Comparison of ENCODE assay signal across 22 cellular contexts in the genomic region with DNA sequence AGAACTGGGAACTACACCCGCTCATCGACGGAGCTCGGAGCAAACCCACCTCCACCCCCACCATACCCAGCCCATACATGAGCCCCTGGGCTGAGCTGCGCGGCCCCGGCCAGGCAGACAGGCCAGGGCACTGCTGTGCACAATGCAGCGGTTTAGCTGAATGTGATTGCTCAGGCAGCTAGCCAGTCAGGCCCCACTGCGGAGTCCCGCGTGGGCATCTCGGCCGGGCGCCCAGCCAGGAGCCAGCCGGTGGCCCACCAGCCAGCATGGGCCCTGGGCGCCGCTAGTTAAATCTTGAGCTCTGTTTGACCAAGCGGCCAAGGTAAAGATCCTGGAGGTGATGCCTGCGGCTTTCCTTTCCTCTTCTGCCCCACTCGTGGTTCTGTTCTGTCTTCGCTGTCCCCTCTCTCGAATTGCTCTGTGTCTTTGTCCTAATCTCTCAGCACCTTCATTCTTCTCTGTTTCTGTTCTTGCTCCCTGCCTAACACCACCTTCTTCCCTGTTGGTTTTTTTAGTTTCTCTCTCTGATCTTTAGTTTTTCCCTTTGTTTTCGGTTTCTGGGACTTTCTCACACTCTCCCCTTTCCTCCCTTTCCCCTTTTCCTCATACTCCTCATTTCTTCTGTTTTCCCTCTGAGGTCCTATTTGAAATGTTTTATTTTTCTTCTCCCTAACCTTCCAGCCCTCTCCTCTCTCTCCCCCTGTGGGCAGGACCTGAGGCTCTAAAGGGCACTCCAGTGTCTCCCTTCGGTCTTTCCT. TPM values are rescaled to one million over a fixed set of nuclear protein-coding genes. Genes with fewer than 3 reads are reported as not detected.
DNase-seq lines count a peak whose midpoint lies in the region; ATAC-seq, FAIRE-seq and TF ChIP-seq lines count a peak whose summit lies in the region.
"Had no signal": no experiment of that assay in that cellular context is flagged by ENCODE, and none has a peak within 500 bp of the region (broad histone marks: within the 10 kb centered on the region; RNA-seq: fewer than 3 reads in every experiment).

No MANE protein-coding gene starts in this region.

- TF ChIP-seq CTCF in HEK293 (tag by site-specific recombination; IDR thresholded peaks at IDR 0.05) (no peak), K562 (IDR thresholded peaks at IDR 0.05 in 2 of 3, conservative IDR thresholded peaks at IDR 0.05 in 1 of 3; ENCODE audit: insufficient read depth in 2 of 3, low read depth in 1 of 3, low read length in 3 of 3) (no peak)

- no peaks in the 10 kb centered on the region for H3K9me3 Mint-ChIP-seq in activated naive CD4-positive, alpha-beta T cell treated with anti-CD3 and anti-CD28 coated beads, Interleukin-2, amount 50 U/mL, for 24 hours
- no peaks in the 10 kb centered on the region for H3K9me3 Mint-ChIP-seq in stimulated activated effector memory CD8-positive, alpha-beta T cell treated with anti-CD3 and anti-CD28 coated beads, Interleukin-12 subunit alpha, Interleukin-12 subunit beta, amount 100 ng/mL, for 72 hours
- H3K9me3 Mint-ChIP-seq: dendritic cell treated with granulocyte-macrophage colony-stimulating factor and Interleukin-4, amounts not matched to agents 40 ng/mL and 50 ng/mL, for 4 days had no signal

- peaks cover 35% of the 10 kb centered on the region for H4K20me1 ChIP-seq in K562 (replicated peaks; ENCODE audit: control insufficient read depth, insufficient read depth, low read length)

- TF ChIP-seq RAD21 in K562 (CRISPR knock-in tag; conservative IDR thresholded peaks at IDR 0.05 in 1 of 2, IDR thresholded peaks at IDR 0.05 in 1 of 2) = no peak

- peaks cover 56 to 96% of the 10 kb centered on the region in 2 experiments for H3K36me3 ChIP-seq in HEK293 (ENCODE audit: control insufficient read depth in 2 of 2, insufficient read depth in 1 of 2, low read length in 2 of 2)
- H3K36me3 ChIP-seq in K562 (ENCODE audit: control insufficient read depth, insufficient read depth, low read length) = peaks cover 99% of the 10 kb centered on the region
- H3K36me3 ChIP-seq: ovary had no signal

- in situ Hi-C loops in K562 (cut with MboI) = no loop called here

- no peak overlapping the region for H3K4me3 Mint-ChIP-seq in activated naive CD4-positive, alpha-beta T cell treated with anti-CD3 and anti-CD28 coated beads, Interleukin-2, amount 50 U/mL, for 24 hours
- no peak overlapping the region for H3K4me3 Mint-ChIP-seq in stimulated activated effector memory CD8-positive, alpha-beta T cell treated with anti-CD3 and anti-CD28 coated beads, Interleukin-12 subunit alpha, Interleukin-12 subunit beta, amount 100 ng/mL, for 72 hours
- H3K4me3 Mint-ChIP-seq: dendritic cell treated with granulocyte-macrophage colony-stimulating factor and Interleukin-4, amounts not matched to agents 40 ng/mL and 50 ng/mL, for 4 days had no signal

- no peak for ATAC-seq in K562
- no peak for ATAC-seq in stimulated activated effector memory CD8-positive, alpha-beta T cell treated with anti-CD3 and anti-CD28 coated beads, Interleukin-12 subunit alpha, Interleukin-12 subunit beta, amount 100 ng/mL, for 72 hours
- no peak for ATAC-seq in GM21367 (IDR thresholded peaks at IDR 0.05; ENCODE audit: unreplicated experiment)
- ATAC-seq: gastrocnemius medialis, left lobe of liver had no signal

- H3K9me3 ChIP-seq in HEK293 (ENCODE audit: control insufficient read depth, insufficient read depth, low read depth, low read length) (no peaks in the 10 kb centered on the region), K562 (replicated peaks; ENCODE audit: control insufficient read depth, insufficient read depth, low read depth, low read length) (no peaks in the 10 kb centered on the region)
- H3K9me3 ChIP-seq: gastrocnemius medialis, ovary, testis had no signal

- H3K9me1 ChIP-seq in K562 (ENCODE audit: control insufficient read depth, insufficient read depth, low read length) = peaks cover 9% of the 10 kb centered on the region

- H3K79me2 ChIP-seq in K562 (ENCODE audit: control insufficient read depth, insufficient read depth, low read length) = peaks cover 63% of the 10 kb centered on the region

- H3K27ac ChIP-seq in HEK293 (ENCODE audit: extremely low read depth, low read depth, low read length) (no peak overlapping the region), K562 (ENCODE audit: extremely low read depth, low read depth, low read length) (peak overlapping the region; percentile 1; the same call in 1 of the 3 replicates)
- H3K27ac ChIP-seq: GM23248, ovary, testis had no signal

- WGBS in K562 (ENCODE audit: insufficient coverage, low coverage, missing lambda C conversion rate) = 97% methylated on average over 21 of the region's 24 CpGs

- H3K4me2 ChIP-seq in K562 (ENCODE audit: insufficient read depth, low read length) = no peak overlapping the region

- DNase-seq in activated naive CD4-positive, alpha-beta T cell (lab: John Stamatoyannopoulos, UW) = no peak
- no peak for DNase-seq in K562 (ENCODE audit: extremely low read depth in 1 of 4, low spot score in 3 of 4)
- DNase-seq in stimulated activated effector memory CD8-positive, alpha-beta T cell treated with anti-CD3 and anti-CD28 coated beads, Interleukin-12 subunit alpha, Interleukin-12 subunit beta, amount 100 ng/mL, for 72 hours (ENCODE audit: low spot score in 2 of 2) = no peak
- no peak for DNase-seq in cortex of kidney (lab: John Stamatoyannopoulos, UW)
- DNase-seq in NCI-H2171 treated with DMSO at 0.1 percent for 48 hours (lab: John Stamatoyannopoulos, UW) = no peak
- DNase-seq: activated CD4-positive, CD25-positive, alpha-beta regulatory T cell treated with anti-CD3 and anti-CD28 coated beads, Interleukin-2, amount 50 U/mL, for 72 hours; erythroblast; gastrocnemius medialis; GM23248; MM.1S; NCI-H187; NCI-H446 treated with DMSO at 0.1 percent for 48 hours; ovary; SHP77; stimulated activated CD4-positive, alpha-beta T cell treated with anti-CD3 and anti-CD28 coated beads, Interleukin-4, amount 100 ng/mL, for 1 hour; T-helper 9 cell; testis had no signal

- H3K4me1 ChIP-seq in HEK293 (ENCODE audit: control insufficient read depth, insufficient read depth, low read length) = no peaks in the 10 kb centered on the region; the same call in 1 of the 2 replicates
- H3K4me1 ChIP-seq in K562 (replicated peaks in 1 of 2; ENCODE audit: control insufficient read depth in 2 of 2, insufficient read depth in 2 of 2, low read length in 2 of 2) = peaks cover 18 to 41% of the 10 kb centered on the region in 2 experiments
- H3K4me1 ChIP-seq: testis had no signal

- peaks cover 42% of the 10 kb centered on the region for H3K4me1 Mint-ChIP-seq in activated naive CD4-positive, alpha-beta T cell treated with anti-CD3 and anti-CD28 coated beads, Interleukin-2, amount 50 U/mL, for 24 hours
- peaks cover 81% of the 10 kb centered on the region for H3K4me1 Mint-ChIP-seq in stimulated activated effector memory CD8-positive, alpha-beta T cell treated with anti-CD3 and anti-CD28 coated beads, Interleukin-12 subunit alpha, Interleukin-12 subunit beta, amount 100 ng/mL, for 72 hours

- no peak for FAIRE-seq in K562 (lab: Jason Lieb, UNC)

- CTCF ChIA-PET in HEK293 (lab: Yijun Ruan, JAX) = no interaction called here
- CTCF ChIA-PET in K562 (lab: Yijun Ruan, JAX; ENCODE audit: low intra/inter-chr PET ratio) = no interaction called here

- TF ChIP-seq EP300 in K562 (IDR thresholded peaks at IDR 0.05; ENCODE audit: low read length) = no peak

- peak overlapping the region; percentile 2 for H3K27ac Mint-ChIP-seq in activated naive CD4-positive, alpha-beta T cell treated with anti-CD3 and anti-CD28 coated beads, Interleukin-2, amount 50 U/mL, for 24 hours
- peak overlapping the region; percentile 69 for H3K27ac Mint-ChIP-seq in stimulated activated effector memory CD8-positive, alpha-beta T cell treated with anti-CD3 and anti-CD28 coated beads, Interleukin-12 subunit alpha, Interleukin-12 subunit beta, amount 100 ng/mL, for 72 hours

- H3K4me3 ChIP-seq in HEK293 (ENCODE audit: low read depth, low read length) (no peak overlapping the region), K562 (no peak overlapping the region)
- H3K4me3 ChIP-seq: gastrocnemius medialis, GM23248, ovary, testis had no signal

- H3K36me3 Mint-ChIP-seq in activated naive CD4-positive, alpha-beta T cell treated with anti-CD3 and anti-CD28 coated beads, Interleukin-2, amount 50 U/mL, for 24 hours = peaks cover 37% of the 10 kb centered on the region
- peaks cover 100% of the 10 kb centered on the region for H3K36me3 Mint-ChIP-seq in stimulated activated effector memory CD8-positive, alpha-beta T cell treated with anti-CD3 and anti-CD28 coated beads, Interleukin-12 subunit alpha, Interleukin-12 subunit beta, amount 100 ng/mL, for 72 hours

- H2AFZ ChIP-seq in K562 (ENCODE audit: low read depth, low read length) = no peak overlapping the region
- H2AFZ ChIP-seq: GM23248 had no signal

- intact Hi-C loops in K562 (cut with micrococcal nuclease) = no loop called here

- H3K9ac ChIP-seq in K562 (ENCODE audit: insufficient read depth in 1 of 2, low read depth in 2 of 2, low read length in 2 of 2) = peak overlapping the region in 1 of 2 experiments; percentile 40; a peak in 1 of 4 replicates
- H3K9ac ChIP-seq: GM23248 had no signal

- no peak for TF ChIP-seq POLR2A in K562 (conservative IDR thresholded peaks at IDR 0.05)

- POLR2A ChIA-PET in HEK293 (lab: Yijun Ruan, JAX) (interaction anchor here (0.6 to 8.7 kb wide), 3 partner anchors 6 to 13 kb away, joined by 3 to 198 read pairs (median 4); partner anchors contain the start of gene SRRT), K562 (lab: Yijun Ruan, JAX) (interaction anchor here (0.5 kb wide), 1 partner anchor 370 kb away, joined by 3 read pairs; no protein-coding TSS in a partner anchor)

- no peaks in the 10 kb centered on the region for H3K27me3 ChIP-seq in K562 (ENCODE audit: control insufficient read depth in 2 of 2, insufficient read depth in 2 of 2, low read length in 2 of 2)
- H3K27me3 ChIP-seq: gastrocnemius medialis, ovary, testis had no signal

- no peaks in the 10 kb centered on the region for H3K27me3 Mint-ChIP-seq in activated naive CD4-positive, alpha-beta T cell treated with anti-CD3 and anti-CD28 coated beads, Interleukin-2, amount 50 U/mL, for 24 hours
- H3K27me3 Mint-ChIP-seq: dendritic cell treated with granulocyte-macrophage colony-stimulating factor and Interleukin-4, amounts not matched to agents 40 ng/mL and 50 ng/mL, for 4 days had no signal

- BruUV-seq in K562 (replicated peaks; lab: Mats Ljungman, UMichigan) = no TSS peak

RNA-seq across cellular contexts. Expression of gene UFSP1, which starts 6.6 kb away (rescaled TPM):
- 2.3 and 9.4 TPM in 2 replicates for total RNA-seq in K562 (2011; cell fraction: chromatin; rRNA removed; ENCODE audit: low replicate concordance)
- total RNA-seq in K562 (2011; cell fraction: nucleolus; rRNA removed) = 15.4 and 16.7 TPM in 2 replicates
- total RNA-seq in K562 (2011; cell fraction: nucleoplasm; rRNA removed) = 6.6 and 8.9 TPM in 2 replicates
- total RNA-seq in K562 (2014; rRNA removed) (18.8 and 20.9 TPM in 2 replicates), K562 (2014; rRNA removed; fragmentation: Illumina TruSeq; extraction: Trizol) (1.4 and 2.1 TPM in 2 replicates), K562 (2015; rRNA removed; fragmentation: Illumina TruSeq; extraction: Trizol) (3.5 and 3.7 TPM in 2 replicates), K562 (2021) (7.8 and 8.5 TPM in 2 replicates)
- polyA plus RNA-seq in K562 (2011; rRNA removed) (1.7 and 2.3 TPM in 2 replicates), K562 (2014; fragmentation: Illumina TruSeq; extraction: Trizol) (1.3 and 2.0 TPM in 2 replicates), K562 (2014; fragmentation: Nextera tagmentation; extraction: Ambion mirVana) (under 1 TPM; 0.50 to 0.53 TPM), K562 (2014; rRNA removed) (13.5 and 14.3 TPM in 2 replicates)
- polyA plus RNA-seq in K562 (2011; cell fraction: cytosol; rRNA removed) = 1.4 and 7.3 TPM in 2 replicates
- polyA plus RNA-seq in K562 (2011; cell fraction: nucleus; rRNA removed) = 2.0 and 9.3 TPM in 2 replicates
- 4.0 and 6.4 TPM in 2 replicates for polyA plus RNA-seq in K562 (2012)
- 1.4 and 2.4 TPM in 2 replicates for polyA minus RNA-seq in K562 (2011; rRNA and poly(A)+ RNA removed)
- 3.8 and 6.0 TPM in 2 replicates for polyA minus RNA-seq in K562 (2011; cell fraction: cytosol; rRNA and poly(A)+ RNA removed)
- polyA minus RNA-seq in K562 (2011; cell fraction: nucleus; rRNA and poly(A)+ RNA removed) = 13.9 and 15.2 TPM in 2 replicates

RNA-seq across cellular contexts. Expression of gene SRRT, which starts 8.0 kb away (rescaled TPM):
- total RNA-seq in K562 (2011; cell fraction: chromatin; rRNA removed; ENCODE audit: low replicate concordance) = 448 and 751 TPM in 2 replicates
- total RNA-seq in K562 (2011; cell fraction: nucleolus; rRNA removed) = 282 and 327 TPM in 2 replicates
- total RNA-seq in K562 (2011; cell fraction: nucleoplasm; rRNA removed) = 310 and 324 TPM in 2 replicates
- total RNA-seq in K562 (2014; rRNA removed) = 155 and 156 TPM in 2 replicates
- total RNA-seq in K562 (2014; rRNA removed; fragmentation: Illumina TruSeq; extraction: Trizol) = 51.8 and 71.6 TPM in 2 replicates
- 80.6 and 84.4 TPM in 2 replicates for total RNA-seq in K562 (2015; rRNA removed; fragmentation: Illumina TruSeq; extraction: Trizol)
- total RNA-seq in K562 (2021) = 238 and 263 TPM in 2 replicates
- 36.5 and 68.2 TPM in 2 replicates for polyA plus RNA-seq in K562 (2011; rRNA removed)
- polyA plus RNA-seq in K562 (2011; cell fraction: cytosol; rRNA removed) = 31.1 and 47.3 TPM in 2 replicates
- 397 and 581 TPM in 2 replicates for polyA plus RNA-seq in K562 (2011; cell fraction: nucleus; rRNA removed)
- polyA plus RNA-seq in K562 (2012) = 151 and 218 TPM in 2 replicates
- polyA plus RNA-seq in K562 (2014; fragmentation: Illumina TruSeq; extraction: Trizol) = 143 and 145 TPM in 2 replicates
- 10 to 100 TPM; 10.3 to 16.7 TPM for polyA plus RNA-seq in K562 (2014; fragmentation: Nextera tagmentation; extraction: Ambion mirVana)
- polyA plus RNA-seq in K562 (2014; rRNA removed) = 140 and 171 TPM in 2 replicates
- polyA minus RNA-seq in K562 (2011; rRNA and poly(A)+ RNA removed) = 33.4 and 36.1 TPM in 2 replicates
- polyA minus RNA-seq in K562 (2011; cell fraction: cytosol; rRNA and poly(A)+ RNA removed) = 63.2 and 87.3 TPM in 2 replicates
- 122 and 159 TPM in 2 replicates for polyA minus RNA-seq in K562 (2011; cell fraction: nucleus; rRNA and poly(A)+ RNA removed)

RNA-seq across cellular contexts. Expression of gene ACHE, which starts 12.7 kb away (rescaled TPM):
- 9.6 and 34.7 TPM in 2 replicates for total RNA-seq in K562 (2011; cell fraction: chromatin; rRNA removed; ENCODE audit: low replicate concordance)
- 25.8 and 31.3 TPM in 2 replicates for total RNA-seq in K562 (2011; cell fraction: nucleolus; rRNA removed)
- 17.1 and 17.3 TPM in 2 replicates for total RNA-seq in K562 (2011; cell fraction: nucleoplasm; rRNA removed)
- total RNA-seq in K562 (2014; rRNA removed) = 2.7 and 4.0 TPM in 2 replicates
- total RNA-seq in K562 (2014; rRNA removed; fragmentation: Illumina TruSeq; extraction: Trizol) = 0.54 and 0.84 TPM in 2 replicates
- 0.51 and 0.87 TPM in 2 replicates for total RNA-seq in K562 (2015; rRNA removed; fragmentation: Illumina TruSeq; extraction: Trizol)
- 7.5 and 8.8 TPM in 2 replicates for total RNA-seq in K562 (2021)
- 2.5 and 2.8 TPM in 2 replicates for polyA plus RNA-seq in K562 (2011; rRNA removed)
- polyA plus RNA-seq in K562 (2011; cell fraction: cytosol; rRNA removed) = 1.4 and 6.8 TPM in 2 replicates
- 9.7 and 46.1 TPM in 2 replicates for polyA plus RNA-seq in K562 (2011; cell fraction: nucleus; rRNA removed)
- 2.2 and 3.3 TPM in 2 replicates for polyA plus RNA-seq in K562 (2012)
- polyA plus RNA-seq in K562 (2014; fragmentation: Illumina TruSeq; extraction: Trizol) = 1.9 and 4.2 TPM in 2 replicates
- polyA plus RNA-seq in K562 (2014; fragmentation: Nextera tagmentation; extraction: Ambion mirVana) = under 1 TPM; 0.04 to 0.06 TPM
- polyA plus RNA-seq in K562 (2014; rRNA removed) = 8.0 and 9.3 TPM in 2 replicates
- polyA minus RNA-seq in K562 (2011; rRNA and poly(A)+ RNA removed) = 0.21 and 1.3 TPM in 2 replicates
- polyA minus RNA-seq in K562 (2011; cell fraction: cytosol; rRNA and poly(A)+ RNA removed) = 1.2 and 5.0 TPM in 2 replicates
- 3.3 and 3.9 TPM in 2 replicates for polyA minus RNA-seq in K562 (2011; cell fraction: nucleus; rRNA and poly(A)+ RNA removed)
- total RNA-seq: GM23248 had no signal
- polyA plus RNA-seq: GM23248 had no signal

RNA-seq across cellular contexts. Expression of gene TRIP6, which starts 15.8 kb away (rescaled TPM):
- 66.0 and 118 TPM in 2 replicates for total RNA-seq in K562 (2011; cell fraction: chromatin; rRNA removed; ENCODE audit: low replicate concordance)
- total RNA-seq in K562 (2011; cell fraction: nucleolus; rRNA removed) = 92.2 and 99.2 TPM in 2 replicates
- total RNA-seq in K562 (2011; cell fraction: nucleoplasm; rRNA removed) = 66.9 and 80.3 TPM in 2 replicates
- 104 and 108 TPM in 2 replicates for total RNA-seq in K562 (2014; rRNA removed)
- 28.3 and 28.9 TPM in 2 replicates for total RNA-seq in K562 (2014; rRNA removed; fragmentation: Illumina TruSeq; extraction: Trizol)
- total RNA-seq in K562 (2015; rRNA removed; fragmentation: Illumina TruSeq; extraction: Trizol) = 85.7 and 90.5 TPM in 2 replicates
- 141 and 148 TPM in 2 replicates for total RNA-seq in K562 (2021)
- polyA plus RNA-seq in K562 (2011; rRNA removed) = 48.5 and 54.0 TPM in 2 replicates
- polyA plus RNA-seq in K562 (2011; cell fraction: cytosol; rRNA removed) = 55.2 and 103 TPM in 2 replicates
- polyA plus RNA-seq in K562 (2011; cell fraction: nucleus; rRNA removed) = 104 and 125 TPM in 2 replicates
- polyA plus RNA-seq in K562 (2012) = 96.4 and 111 TPM in 2 replicates
- 35.6 and 78.2 TPM in 2 replicates for polyA plus RNA-seq in K562 (2014; fragmentation: Illumina TruSeq; extraction: Trizol)
- 10 to 100 TPM in 1 of 2 experiments, 1 to 10 TPM in 1; 5.9 to 12.0 TPM for polyA plus RNA-seq in K562 (2014; fragmentation: Nextera tagmentation; extraction: Ambion mirVana)
- polyA plus RNA-seq in K562 (2014; rRNA removed) = 103 and 112 TPM in 2 replicates
- 16.6 and 36.4 TPM in 2 replicates for polyA minus RNA-seq in K562 (2011; rRNA and poly(A)+ RNA removed)
- polyA minus RNA-seq in K562 (2011; cell fraction: cytosol; rRNA and poly(A)+ RNA removed) = 27.3 and 36.2 TPM in 2 replicates
- polyA minus RNA-seq in K562 (2011; cell fraction: nucleus; rRNA and poly(A)+ RNA removed) = 31.2 and 31.5 TPM in 2 replicates

RNA-seq across cellular contexts. Expression of gene SLC12A9, which starts 30.4 kb away (rescaled TPM):
- 27.9 and 65.1 TPM in 2 replicates for total RNA-seq in K562 (2011; cell fraction: chromatin; rRNA removed; ENCODE audit: low replicate concordance)
- 41.7 and 43.0 TPM in 2 replicates for total RNA-seq in K562 (2011; cell fraction: nucleolus; rRNA removed)
- 36.7 and 51.5 TPM in 2 replicates for total RNA-seq in K562 (2011; cell fraction: nucleoplasm; rRNA removed)
- total RNA-seq in K562 (2014; rRNA removed) (10.7 and 13.8 TPM in 2 replicates), K562 (2014; rRNA removed; fragmentation: Illumina TruSeq; extraction: Trizol) (3.3 and 6.1 TPM in 2 replicates), K562 (2015; rRNA removed; fragmentation: Illumina TruSeq; extraction: Trizol) (7.9 and 10.7 TPM in 2 replicates), K562 (2021) (18.7 and 20.2 TPM in 2 replicates)
- polyA plus RNA-seq in K562 (2011; rRNA removed) (8.4 and 10.6 TPM in 2 replicates), K562 (2014; fragmentation: Illumina TruSeq; extraction: Trizol) (11.7 and 13.7 TPM in 2 replicates), K562 (2014; fragmentation: Nextera tagmentation; extraction: Ambion mirVana) (under 1 TPM; 0.06 to 0.17 TPM), K562 (2014; rRNA removed) (14.6 and 15.6 TPM in 2 replicates)
- polyA plus RNA-seq in K562 (2011; cell fraction: cytosol; rRNA removed) = 7.7 and 17.8 TPM in 2 replicates
- polyA plus RNA-seq in K562 (2011; cell fraction: nucleus; rRNA removed) = 38.4 and 65.5 TPM in 2 replicates
- polyA plus RNA-seq in K562 (2012) = 14.9 and 15.6 TPM in 2 replicates
- polyA minus RNA-seq in K562 (2011; rRNA and poly(A)+ RNA removed) = 3.3 and 4.6 TPM in 2 replicates
- 8.4 and 8.9 TPM in 2 replicates for polyA minus RNA-seq in K562 (2011; cell fraction: cytosol; rRNA and poly(A)+ RNA removed)
- 5.8 and 7.0 TPM in 2 replicates for polyA minus RNA-seq in K562 (2011; cell fraction: nucleus; rRNA and poly(A)+ RNA removed)
